16 cellular contexts compared by ENCODE assay signal in the genomic region with DNA sequence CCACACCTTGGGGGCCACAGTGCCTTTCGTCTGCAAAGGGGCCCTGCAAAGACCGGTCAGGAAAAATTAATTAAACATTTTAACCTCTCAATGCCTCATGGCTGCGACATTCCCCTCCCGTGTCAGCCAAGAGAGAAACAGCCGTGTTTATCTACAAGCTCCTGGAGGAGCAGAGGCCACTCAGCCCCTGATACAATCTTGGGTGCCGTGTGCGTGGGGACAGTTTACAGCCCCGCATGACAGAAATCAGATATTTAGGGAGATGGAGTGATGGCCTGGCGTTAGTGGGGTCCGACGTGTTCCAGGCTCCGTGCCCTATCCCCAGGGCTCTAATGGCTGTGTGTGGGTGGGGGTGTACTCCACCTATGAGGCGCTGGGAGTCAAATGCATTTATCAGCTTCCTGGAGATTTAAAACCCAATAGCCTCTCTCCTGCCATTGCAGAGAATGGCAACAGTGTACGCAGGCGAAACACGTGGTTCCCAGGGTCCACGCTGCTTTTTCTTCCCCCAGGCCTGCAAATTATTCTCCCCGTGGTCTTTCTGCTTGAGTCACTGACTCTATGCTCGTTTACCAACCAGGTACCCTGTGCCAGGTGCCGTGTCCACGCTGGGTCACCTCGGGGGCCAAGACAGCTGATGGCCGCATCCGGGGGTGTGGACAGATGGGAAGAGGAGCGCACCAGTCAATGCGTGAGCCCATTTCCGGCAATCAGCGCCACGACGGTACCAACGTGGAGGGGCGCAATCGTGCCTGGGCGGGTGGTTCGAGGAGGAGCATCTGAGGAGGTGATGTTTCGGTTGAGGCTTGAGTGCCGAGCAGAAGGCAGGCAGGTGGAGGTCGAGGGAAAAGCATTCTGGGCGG. TPM values are rescaled to one million over a fixed set of nuclear protein-coding genes. Genes with fewer than 3 reads are reported as not detected.
"Had no signal": no experiment of that assay in that cellular context is flagged by ENCODE, and none has a peak within 500 bp of the region (broad histone marks: within the 10 kb centered on the region; RNA-seq: fewer than 3 reads in every experiment).

No MANE protein-coding gene starts in this region.

- H3K4me1 Mint-ChIP-seq: immature natural killer cell had no signal

- H3K27ac Mint-ChIP-seq: immature natural killer cell, memory B cell, mesothelial cell of epicardium, natural killer cell had no signal

- H3K4me1 ChIP-seq: gastrocnemius medialis, lower lobe of right lung had no signal

- H3K36me3 ChIP-seq: esophagus muscularis mucosa, gastrocnemius medialis, left ventricle myocardium inferior, lower lobe of right lung had no signal

- H3K4me3 ChIP-seq: esophagus muscularis mucosa, gastrocnemius medialis, left ventricle myocardium inferior, lower lobe of right lung had no signal

- H3K4me3 Mint-ChIP-seq: immature natural killer cell, memory B cell, mesothelial cell of epicardium, natural killer cell had no signal

- DNase-seq: effector memory CD4-positive, alpha-beta T cell; gastrocnemius medialis; immature natural killer cell; left cardiac atrium; left ventricle myocardium inferior; lower lobe of right lung; natural killer cell; small intestine; stimulated activated CD4-positive, alpha-beta T cell treated with anti-CD3 and anti-CD28 coated beads, Interleukin-12 subunit alpha, Interleukin-12 subunit beta, amount 100 ng/mL, for 4 hours; stimulated activated naive CD4-positive, alpha-beta T cell treated with Interleukin-2 at 50 U/mL for 16 hours; trophoblast cell had no signal

- H3K36me3 Mint-ChIP-seq: immature natural killer cell, mesothelial cell of epicardium, natural killer cell had no signal

- H3K9me3 Mint-ChIP-seq: immature natural killer cell, mesothelial cell of epicardium, natural killer cell had no signal

- H3K9me3 ChIP-seq: esophagus muscularis mucosa, gastrocnemius medialis, left ventricle myocardium inferior, lower lobe of right lung had no signal

- H3K27ac ChIP-seq: epithelial cell of prostate, esophagus muscularis mucosa, gastrocnemius medialis, left ventricle myocardium inferior, lower lobe of right lung had no signal

- ATAC-seq: gastrocnemius medialis, left cardiac atrium, lower lobe of right lung, natural killer cell had no signal

RNA-seq across cellular contexts. Expression of a gene that starts 40.4 kb away (rescaled TPM):
- total RNA-seq: pulmonary artery endothelial cell had no signal
- polyA plus RNA-seq: immature natural killer cell had no signal
